Comparison of ENCODE assay signal across 12 cellular contexts in genomic region chr14:53458368-53458814, GRCh38.
DNase-seq lines count a peak whose midpoint lies in the region; ATAC-seq and TF ChIP-seq lines count a peak whose summit lies in the region.
"Had no signal": no experiment of that assay in that cellular context is flagged by ENCODE, and none has a peak within 500 bp of the region (broad histone marks: within the 10 kb centered on the region; RNA-seq: fewer than 3 reads in every experiment).

No MANE protein-coding gene starts in this region.

- H3K36me3 ChIP-seq in HUES6 (ENCODE audit: control insufficient read depth, insufficient read depth, low read length), result no peaks in the 10 kb centered on the region
- H3K36me3 ChIP-seq in aorta (ENCODE audit: control insufficient read depth in 1 of 2, insufficient read depth in 2 of 2, low read length in 1 of 2), result no peaks in the 10 kb centered on the region

- peaks cover 14% of the 10 kb centered on the region for H3K4me1 ChIP-seq in HUES6 (ENCODE audit: control insufficient read depth, insufficient read depth, low read length)
- no peaks in the 10 kb centered on the region for H3K4me1 ChIP-seq in aorta (ENCODE audit: control insufficient read depth in 1 of 2, insufficient read depth in 2 of 2, low read length in 2 of 2)

- WGBS in aorta, 2 donors, result 20 to 22% methylated on average over 2 of the region's 2 CpGs

- peak; percentile 48 for DNase-seq in AG08396 (ENCODE audit: low spot score)
- peak; percentile 56 to 74 for DNase-seq in cardiac fibroblast (ENCODE audit: low read depth in 2 of 2)
- peak; percentile 61 for DNase-seq in kidney tubule cell (ENCODE audit: low spot score)
- no peak for DNase-seq in D341Med (ENCODE audit: low spot score)
- DNase-seq in aorta, result no peak
- no peak for DNase-seq in left lobe of liver (ENCODE audit: low spot score)
- DNase-seq: activated CD4-positive, CD25-positive, alpha-beta regulatory T cell; effector memory CD8-positive, alpha-beta T cell; stimulated activated naive CD4-positive, alpha-beta T cell treated with Interleukin-2 at 50 U/mL for 16 hours had no signal

- H3K9ac ChIP-seq in HUES6 (ENCODE audit: low read length), result no peak overlapping the region

- no peak for TF ChIP-seq CTCF in cardiac fibroblast (IDR thresholded peaks at IDR 0.05; ENCODE audit: low read depth, low read length)

- H3K27ac ChIP-seq in HUES6 (ENCODE audit: low read depth, low read length), result 0 out of 2 replicates have a peak overlapping the region, but pooled peaks have one; percentile 30
- no peak overlapping the region for H3K27ac ChIP-seq in aorta (ENCODE audit: low read depth in 1 of 2, low read length in 2 of 2)
- H3K27ac ChIP-seq: skin epidermis had no signal

- ATAC-seq in aorta (ENCODE audit: low FRiP score) (no peak), left lobe of liver (no peak), GM21423 (IDR thresholded peaks at IDR 0.05; ENCODE audit: unreplicated experiment) (no peak)
- ATAC-seq: effector memory CD8-positive, alpha-beta T cell had no signal

- H3K4me3 ChIP-seq in HUES6 (ENCODE audit: low read depth, low read length), result no peak overlapping the region
- no peak overlapping the region for H3K4me3 ChIP-seq in cardiac fibroblast (replicated peaks in 1 of 2; ENCODE audit: low read depth in 2 of 2, low read length in 2 of 2)
- no peak overlapping the region for H3K4me3 ChIP-seq in aorta (ENCODE audit: low read length in 2 of 2)
- H3K4me3 ChIP-seq: skin epidermis had no signal

- intact Hi-C loops in aorta (cut with DNase I), result no loop called here

- no peaks in the 10 kb centered on the region for H3K9me3 ChIP-seq in HUES6 (ENCODE audit: control insufficient read depth, insufficient read depth, low read depth, low read length)
- H3K9me3 ChIP-seq in aorta (ENCODE audit: control insufficient read depth, low read length), result no peaks in the 10 kb centered on the region

- H3K27me3 ChIP-seq in HUES6 (ENCODE audit: control insufficient read depth, insufficient read depth, low read length) (no peaks in the 10 kb centered on the region), aorta (ENCODE audit: control insufficient read depth in 1 of 2, insufficient read depth in 2 of 2, low read length in 1 of 2) (no peaks in the 10 kb centered on the region)

Comparison
In these comparisons a context has a peak if more than half of its experiments do, and no peak if none do; other contexts are left out.
1. DNase-seq: peak in AG08396 (single experiment), cardiac fibroblast (2 of 2) and kidney tubule cell (single experiment); none in D341Med (single experiment), aorta (0 of 2) and left lobe of liver (single experiment).